In genomic region chrX:85112270-85112669, GRCh38 we compare ENCODE assay signal across 25 cellular contexts.
A peak's percentile ranks its signal among the peaks of the same experiment; 100 is the strongest.
DNase-seq lines count a peak whose midpoint lies in the region; ATAC-seq and TF ChIP-seq lines count a peak whose summit lies in the region.
"Had no signal": no experiment of that assay in that cellular context is flagged by ENCODE, and none has a peak within 500 bp of the region (broad histone marks: within the 10 kb centered on the region; RNA-seq: fewer than 3 reads in every experiment).

No MANE protein-coding gene starts in this region.

- no peaks in the 10 kb centered on the region for H3K36me3 ChIP-seq in heart right ventricle
- H3K36me3 ChIP-seq: BLaER1, HAP-1, SJSA1 had no signal

- H3K4me1 ChIP-seq in heart right ventricle, result no peaks in the 10 kb centered on the region
- H3K4me1 ChIP-seq: BLaER1, SJSA1 had no signal

- no peak overlapping the region for H3K4me3 Mint-ChIP-seq in T-cell
- H3K4me3 Mint-ChIP-seq: CD4-positive, CD25-positive, alpha-beta regulatory T cell; HFFc6 had no signal

- H3K36me3 Mint-ChIP-seq in T-cell, result no peaks in the 10 kb centered on the region
- H3K36me3 Mint-ChIP-seq: CD4-positive, CD25-positive, alpha-beta regulatory T cell had no signal

- CTCF ChIA-PET in T-cell (lab: Charles Lee), result interaction anchor here (1.0 to 1.2 kb wide), 2 partner anchors 18 to 432 kb away, joined by 5 to 10 read pairs; no protein-coding TSS in a partner anchor

- H3K27me3 ChIP-seq in heart right ventricle, result peaks cover 0 to 7% (median 0%) of the 10 kb centered on the region in 7 donors
- H3K27me3 ChIP-seq: SJSA1 had no signal

- H3K4me3 ChIP-seq in heart right ventricle, result no peak overlapping the region
- H3K4me3 ChIP-seq: BLaER1, HAP-1, SJSA1 had no signal

- DNase-seq in Right ventricle myocardium inferior (ENCODE audit: missing footprints) (peak; percentile 31), heart right ventricle (no peak), RPMI8226 (peak; percentile 58), left colon (peak; percentile 53 to 75), T-cell (no peak)
- no peak for DNase-seq in activated T-cell treated with anti-CD3 and anti-CD28 coated beads, Interleukin-2, amount 50 U/mL, for 1 hour
- no peak for DNase-seq in activated CD4-positive, alpha-beta T cell treated with anti-CD3 and anti-CD28 coated beads, Interleukin-2, amount 50 U/mL, for 48 hours
- DNase-seq: CD4-positive, CD25-positive, alpha-beta regulatory T cell; DMS79; EL; GDM1; GOT3; HFFc6; MV-4-11; NCI-H1105; NCI-H1436 treated with DMSO at 0.1 percent for 48 hours; NCI-H187 treated with DMSO at 0.1 percent for 48 hours; NCI-H2107; NCI-H524; Right ventricle myocardium superior; T-helper 1 cell had no signal

- 62 to 65% methylated on average over 9 of the region's 9 CpGs for WGBS in heart right ventricle, 2 donors

- H3K27ac ChIP-seq in heart right ventricle, result no peak overlapping the region
- H3K27ac ChIP-seq: BLaER1, SJSA1 had no signal

- no peaks in the 10 kb centered on the region for H3K9me3 ChIP-seq in heart right ventricle
- H3K9me3 ChIP-seq: HAP-1, SJSA1 had no signal

- no peak for TF ChIP-seq CTCF in heart right ventricle (IDR thresholded peaks at IDR 0.05)

- no peaks in the 10 kb centered on the region for H3K9me3 Mint-ChIP-seq in T-cell
- H3K9me3 Mint-ChIP-seq: CD4-positive, CD25-positive, alpha-beta regulatory T cell; HFFc6 had no signal

- ATAC-seq in Right ventricle myocardium inferior (no peak), heart right ventricle (no peak), left colon (peak; percentile 97), T-cell (replicated peaks in 1 of 4) (no peak), HG02840 (IDR thresholded peaks at IDR 0.05; ENCODE audit: low FRiP score, unreplicated experiment) (no peak)

- no peak overlapping the region for H3K27ac Mint-ChIP-seq in T-cell
- H3K27ac Mint-ChIP-seq: CD4-positive, CD25-positive, alpha-beta regulatory T cell; HFFc6 had no signal

- POLR2A ChIA-PET in T-cell (lab: Charles Lee), result no interaction called here

- peaks cover 0 to 11% of the 10 kb centered on the region in 2 donors for H3K27me3 Mint-ChIP-seq in T-cell
- H3K27me3 Mint-ChIP-seq: CD4-positive, CD25-positive, alpha-beta regulatory T cell had no signal

- no peaks in the 10 kb centered on the region for H3K4me1 Mint-ChIP-seq in T-cell
- H3K4me1 Mint-ChIP-seq: CD4-positive, CD25-positive, alpha-beta regulatory T cell had no signal

- intact Hi-C loops in Right ventricle myocardium inferior (cut with DNase I), result loop anchor here (5.0 kb wide), 1 partner anchor 430 kb away; no protein-coding TSS in a partner anchor
- intact Hi-C loops in heart right ventricle (cut with DNase I), result loop anchor here in 9 of 10 donors (5.0 to 10.0 kb wide), 3 partner anchors 430 to 435 kb away; no protein-coding TSS in a partner anchor
- intact Hi-C loops in left colon (cut with DNase I, micrococcal nuclease), result loop anchor here in 1 of 2 donors (10.0 kb wide), 1 partner anchor 433 kb away; no protein-coding TSS in a partner anchor

Comparison
In these comparisons a context has a peak if more than half of its experiments do, and no peak if none do; other contexts are left out.
1. DNase-seq: peak in Right ventricle myocardium inferior (single experiment), RPMI8226 (single experiment) and left colon (2 of 2); none in heart right ventricle (0 of 2), T-cell (0 of 34), activated T-cell treated with anti-CD3 and anti-CD28 coated beads, Interleukin-2, amount 50 U/mL, for 1 hour (single experiment) and activated CD4-positive, alpha-beta T cell treated with anti-CD3 and anti-CD28 coated beads, Interleukin-2, amount 50 U/mL, for 48 hours (0 of 2).